28 cellular contexts compared by ENCODE assay signal in the genomic region with DNA sequence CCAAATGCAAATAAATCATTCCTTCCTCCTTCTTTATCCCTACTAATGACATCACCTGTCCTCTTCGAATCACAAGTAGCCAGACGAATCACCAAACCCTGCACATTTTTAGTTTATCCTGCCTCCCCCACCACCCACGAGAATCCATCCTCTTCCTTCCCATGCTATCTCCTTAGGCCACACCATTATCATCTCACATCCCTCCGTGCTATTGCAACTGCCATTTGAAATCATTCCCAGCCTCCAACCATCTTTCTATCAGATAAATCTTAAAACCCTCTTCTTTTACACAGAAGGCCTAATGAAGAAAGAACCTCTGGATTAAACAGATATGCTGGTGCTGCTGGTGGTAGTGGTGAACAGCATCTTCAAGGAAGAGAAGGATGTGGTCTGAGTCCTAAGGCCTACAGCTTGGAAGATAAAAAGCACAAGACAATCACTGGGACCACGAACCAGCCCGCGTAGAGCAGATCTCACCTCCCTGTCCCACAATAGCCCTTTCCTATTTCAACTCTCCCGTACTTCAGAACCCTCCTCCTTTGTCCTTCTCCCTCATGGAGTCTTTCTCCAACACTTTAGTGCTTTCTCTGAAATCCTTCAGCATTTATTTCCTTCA.
"Had no signal": no experiment of that assay in that cellular context is flagged by ENCODE, and none has a peak within 500 bp of the region (broad histone marks: within the 10 kb centered on the region; RNA-seq: fewer than 3 reads in every experiment).

No MANE protein-coding gene starts in this region.

- H3K4me1 ChIP-seq: adrenal gland, body of pancreas, colonic mucosa, esophagus squamous epithelium, gastroesophageal sphincter had no signal

- ATAC-seq: activated CD4-positive, alpha-beta T cell treated with anti-CD3 and anti-CD28 coated beads for 36 hours; activated CD8-positive, alpha-beta memory T cell treated with anti-CD3 and anti-CD28 coated beads, Interleukin-2, amount 10 ng/mL, durations not matched to agents 7 days and 5 days; activated CD8-positive, alpha-beta T cell treated with anti-CD3 and anti-CD28 coated beads, Interleukin-2, amount 10 ng/mL, durations not matched to agents 7 days and 5 days; activated naive CD8-positive, alpha-beta T cell treated with anti-CD3 and anti-CD28 coated beads, Interleukin-2, amount 50 U/mL, for 24 hours; body of pancreas; gastroesophageal sphincter had no signal

- H3K27ac ChIP-seq: adrenal gland, body of pancreas, cardiac muscle cell, colonic mucosa, epithelial cell of prostate, esophagus squamous epithelium, gastroesophageal sphincter had no signal

- H3K36me3 ChIP-seq: adrenal gland, cardiac muscle cell, colonic mucosa, esophagus squamous epithelium, gastroesophageal sphincter had no signal

- H3K27me3 ChIP-seq: adrenal gland, body of pancreas, cardiac muscle cell, colonic mucosa, esophagus squamous epithelium had no signal

- H3K4me3 ChIP-seq: adrenal gland, body of pancreas, cardiac muscle cell, colonic mucosa, esophagus squamous epithelium, gastroesophageal sphincter had no signal

- H3K9me3 ChIP-seq: adrenal gland, body of pancreas, colonic mucosa, esophagus squamous epithelium, gastroesophageal sphincter had no signal

- DNase-seq: activated CD4-positive, alpha-beta memory T cell treated with anti-CD3 and anti-CD28 coated beads for 36 hours; activated CD4-positive, alpha-beta T cell treated with anti-CD3 and anti-CD28 coated beads for 36 hours; activated CD4-positive, alpha-beta T cell treated with anti-CD3 and anti-CD28 coated beads, Interleukin-2, amount 10 ng/mL, durations not matched to agents 24 days and 14 days; activated CD4-positive, CD25-positive, alpha-beta regulatory T cell; activated CD4-positive, CD25-positive, alpha-beta regulatory T cell treated with anti-CD3 and anti-CD28 coated beads, Interleukin-2, amount 50 U/mL, for 72 hours; activated CD8-positive, alpha-beta memory T cell treated with anti-CD3 and anti-CD28 coated beads, Interleukin-2, amount 10 ng/mL, durations not matched to agents 7 days and 5 days; activated CD8-positive, alpha-beta memory T cell treated with anti-CD3 and anti-CD28 coated beads, Interleukin-2, amount 50 U/mL, for 4 hours; activated CD8-positive, alpha-beta T cell treated with anti-CD3 and anti-CD28 coated beads, Interleukin-2, amount 10 ng/mL, durations not matched to agents 7 days and 5 days; activated effector memory CD4-positive, alpha-beta T cell treated with anti-CD3 and anti-CD28 coated beads, Interleukin-2, amount 50 U/mL, for 16 hours; activated naive CD4-positive, alpha-beta T cell treated with anti-CD3 and anti-CD28 coated beads for 36 hours; activated naive CD8-positive, alpha-beta T cell treated with anti-CD3 and anti-CD28 coated beads for 36 hours; activated naive CD8-positive, alpha-beta T cell treated with anti-CD3 and anti-CD28 coated beads, Interleukin-2, amount 50 U/mL, for 24 hours; activated T-cell treated with anti-CD3 and anti-CD28 coated beads, Interleukin-2, amount 50 U/mL, for 1 hour; activated T-cell treated with anti-CD3 and anti-CD28 coated beads, Interleukin-2, amount 50 U/mL, for 48 hours; adrenal gland; amygdala; aorta; body of pancreas; central memory CD4-positive, alpha-beta T cell; cerebellar nuclear complex; colonic mucosa; effector CD8-positive, alpha-beta T cell; esophagus squamous epithelium; foreskin melanocyte; T-helper 2 cell had no signal
